ENCODE assay signal across 21 cellular contexts in the genomic region with DNA sequence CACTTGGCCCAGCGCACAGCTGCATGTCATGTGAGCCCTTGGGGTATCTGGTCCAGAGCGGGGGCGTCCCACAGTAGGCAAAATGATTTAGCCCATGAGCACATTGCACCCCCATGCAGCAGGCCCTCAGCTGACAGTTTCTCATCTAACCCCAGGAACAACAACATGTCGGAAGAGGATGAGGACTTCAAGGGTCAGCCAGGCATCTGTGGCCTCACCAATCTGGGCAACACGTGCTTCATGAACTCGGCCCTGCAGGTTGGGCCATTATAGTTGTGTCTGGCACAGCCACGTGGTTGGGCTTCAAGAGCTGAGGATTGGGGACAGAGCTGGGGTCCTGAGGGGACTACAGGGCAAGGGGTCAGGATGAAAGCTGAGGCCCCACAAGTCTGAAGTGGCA. TPM values are rescaled to one million over a fixed set of nuclear protein-coding genes. Genes with fewer than 3 reads are reported as not detected.
A peak's percentile ranks its signal among the peaks of the same experiment; 100 is the strongest.
DNase-seq lines count a peak whose midpoint lies in the region; ATAC-seq and TF ChIP-seq lines count a peak whose summit lies in the region.
"Had no signal": no experiment of that assay in that cellular context is flagged by ENCODE, and none has a peak within 500 bp of the region (broad histone marks: within the 10 kb centered on the region; RNA-seq: fewer than 3 reads in every experiment).

No MANE protein-coding gene starts in this region.

- no peak for ATAC-seq in activated CD8-positive, alpha-beta memory T cell treated with anti-CD3 and anti-CD28 coated beads, Interleukin-2, amount 10 ng/mL, durations not matched to agents 7 days and 5 days
- no peak for ATAC-seq in stimulated activated effector memory CD8-positive, alpha-beta T cell treated with anti-CD3 and anti-CD28 coated beads, Interleukin-12 subunit alpha, Interleukin-12 subunit beta, amount 100 ng/mL, for 72 hours
- ATAC-seq in foreskin keratinocyte, result no peak

- H3K27ac ChIP-seq in HEK293 (ENCODE audit: extremely low read depth, low read depth, low read length) (no peak overlapping the region), foreskin keratinocyte (no peak overlapping the region)
- H3K27ac ChIP-seq: A549; BLaER1 treated with 17β-estradiol and CSF1 and Interleukin-3, amounts not matched to agents 10 nM and 100 nM had no signal

- peaks cover 28% of the 10 kb centered on the region for H3K36me3 Mint-ChIP-seq in activated CD8-positive, alpha-beta memory T cell treated with anti-CD3 and anti-CD28 coated beads, Interleukin-2, amount 10 ng/mL, durations not matched to agents 7 days and 5 days
- peaks cover 43% of the 10 kb centered on the region for H3K36me3 Mint-ChIP-seq in stimulated activated effector memory CD8-positive, alpha-beta T cell treated with anti-CD3 and anti-CD28 coated beads, Interleukin-12 subunit alpha, Interleukin-12 subunit beta, amount 100 ng/mL, for 72 hours

- no peak overlapping the region for H3K27ac Mint-ChIP-seq in activated CD8-positive, alpha-beta memory T cell treated with anti-CD3 and anti-CD28 coated beads, Interleukin-2, amount 10 ng/mL, durations not matched to agents 7 days and 5 days
- H3K27ac Mint-ChIP-seq in stimulated activated effector memory CD8-positive, alpha-beta T cell treated with anti-CD3 and anti-CD28 coated beads, Interleukin-12 subunit alpha, Interleukin-12 subunit beta, amount 100 ng/mL, for 72 hours, result peak overlapping the region; percentile 2
- H3K27ac Mint-ChIP-seq: CD4-positive, alpha-beta T cell had no signal

- POLR2A ChIA-PET in HEK293 (lab: Yijun Ruan, JAX), result no interaction called here

- no peaks in the 10 kb centered on the region for H3K27me3 ChIP-seq in foreskin keratinocyte
- H3K27me3 ChIP-seq: BE2C had no signal

- peak; percentile 17 for DNase-seq in activated CD8-positive, alpha-beta memory T cell treated with anti-CD3 and anti-CD28 coated beads, Interleukin-2, amount 50 U/mL, for 48 hours
- DNase-seq in activated CD8-positive, alpha-beta memory T cell treated with anti-CD3 and anti-CD28 coated beads, Interleukin-2, amount 10 ng/mL, durations not matched to agents 7 days and 5 days, result no peak
- DNase-seq in mesenteric fat pad (ENCODE audit: low spot score), result peak; percentile 74
- DNase-seq in stimulated activated effector memory CD8-positive, alpha-beta T cell treated with anti-CD3 and anti-CD28 coated beads, Interleukin-12 subunit alpha, Interleukin-12 subunit beta, amount 100 ng/mL, for 72 hours (ENCODE audit: low spot score in 2 of 2), result no peak
- no peak for DNase-seq in foreskin keratinocyte
- no peak for DNase-seq in NCI-H748 treated with DMSO at 0.1 percent for 48 hours (lab: John Stamatoyannopoulos, UW)
- DNase-seq in activated effector memory CD4-positive, alpha-beta T cell treated with Interleukin-2 at 50 U/mL for 16 hours, result no peak
- DNase-seq: 8988T; ACHN; AML-193; BE2C; CD4-positive, alpha-beta T cell; CD8-positive, alpha-beta memory T cell; DMS153; DND-41; H7; HCEC 1CT had no signal

- H3K4me3 Mint-ChIP-seq in activated CD8-positive, alpha-beta memory T cell treated with anti-CD3 and anti-CD28 coated beads, Interleukin-2, amount 10 ng/mL, durations not matched to agents 7 days and 5 days, result no peak overlapping the region
- H3K4me3 Mint-ChIP-seq in stimulated activated effector memory CD8-positive, alpha-beta T cell treated with anti-CD3 and anti-CD28 coated beads, Interleukin-12 subunit alpha, Interleukin-12 subunit beta, amount 100 ng/mL, for 72 hours, result no peak overlapping the region
- H3K4me3 Mint-ChIP-seq: CD14-positive monocyte; CD4-positive, alpha-beta T cell had no signal

- H3K27me3 Mint-ChIP-seq in activated CD8-positive, alpha-beta memory T cell treated with anti-CD3 and anti-CD28 coated beads, Interleukin-2, amount 10 ng/mL, durations not matched to agents 7 days and 5 days, result no peaks in the 10 kb centered on the region
- H3K27me3 Mint-ChIP-seq: CD4-positive, alpha-beta T cell had no signal

- H3K4me1 ChIP-seq in HEK293 (ENCODE audit: control insufficient read depth, insufficient read depth, low read length), result no peaks in the 10 kb centered on the region
- no peaks in the 10 kb centered on the region for H3K4me1 ChIP-seq in foreskin keratinocyte
- H3K4me1 ChIP-seq: BE2C; BLaER1 treated with 17β-estradiol and CSF1 and Interleukin-3, amounts not matched to agents 10 nM and 100 nM had no signal

- peaks cover 8% of the 10 kb centered on the region for H3K4me1 Mint-ChIP-seq in activated CD8-positive, alpha-beta memory T cell treated with anti-CD3 and anti-CD28 coated beads, Interleukin-2, amount 10 ng/mL, durations not matched to agents 7 days and 5 days
- H3K4me1 Mint-ChIP-seq in stimulated activated effector memory CD8-positive, alpha-beta T cell treated with anti-CD3 and anti-CD28 coated beads, Interleukin-12 subunit alpha, Interleukin-12 subunit beta, amount 100 ng/mL, for 72 hours, result peaks cover 12% of the 10 kb centered on the region
- H3K4me1 Mint-ChIP-seq: CD14-positive monocyte had no signal

- no peaks in the 10 kb centered on the region for H3K9me3 Mint-ChIP-seq in activated CD8-positive, alpha-beta memory T cell treated with anti-CD3 and anti-CD28 coated beads, Interleukin-2, amount 10 ng/mL, durations not matched to agents 7 days and 5 days (ENCODE audit: low read depth)
- no peaks in the 10 kb centered on the region for H3K9me3 Mint-ChIP-seq in stimulated activated effector memory CD8-positive, alpha-beta T cell treated with anti-CD3 and anti-CD28 coated beads, Interleukin-12 subunit alpha, Interleukin-12 subunit beta, amount 100 ng/mL, for 72 hours
- H3K9me3 Mint-ChIP-seq: CD4-positive, alpha-beta T cell; CD8-positive, alpha-beta memory T cell had no signal

- H3K4me3 ChIP-seq in HEK293 (ENCODE audit: low read depth, low read length), result no peak overlapping the region
- H3K4me3 ChIP-seq: A549; BLaER1 treated with 17β-estradiol and CSF1 and Interleukin-3, amounts not matched to agents 10 nM and 100 nM had no signal

- H3K36me3 ChIP-seq in HEK293 (ENCODE audit: control insufficient read depth in 2 of 2, insufficient read depth in 1 of 2, low read length in 2 of 2), result peaks cover 23 to 67% of the 10 kb centered on the region in 2 experiments
- H3K36me3 ChIP-seq: BE2C had no signal

- CTCF ChIA-PET in activated CD8-positive, alpha-beta memory T cell treated with anti-CD3 and anti-CD28 coated beads, Interleukin-2, amount 10 ng/mL, durations not matched to agents 7 days and 5 days (lab: Charles Lee), result no interaction called here
- CTCF ChIA-PET in HEK293 (lab: Yijun Ruan, JAX), result no interaction called here

- no peak for TF ChIP-seq CTCF in HEK293 (tag by site-specific recombination; IDR thresholded peaks at IDR 0.05)
- TF ChIP-seq CTCF in foreskin keratinocyte (conservative IDR thresholded peaks at IDR 0.05), result no peak

- no peaks in the 10 kb centered on the region for H3K9me3 ChIP-seq in HEK293 (ENCODE audit: control insufficient read depth, insufficient read depth, low read depth, low read length)
- H3K9me3 ChIP-seq: A549, BE2C had no signal

TF ChIP-seq in HEK293, 187 proteins besides CTCF, POLR2A, EP300 and RAD21:
- TF ChIP-seq ZNF449 (tag by site-specific recombination; IDR thresholded peaks at IDR 0.05) (peak; percentile 49; the same call in 1 of the 2 replicates), ZNF146 (tag by site-specific recombination; IDR thresholded peaks at IDR 0.05) (no peak)

RNA-seq across cellular contexts. Expression of gene USP11, which starts 7.8 kb away (rescaled TPM):
- 10 to 100 TPM; 54.8 to 72.7 TPM for total RNA-seq in activated CD8-positive, alpha-beta memory T cell treated with anti-CD3 and anti-CD28 coated beads, Interleukin-2, amount 10 ng/mL, durations not matched to agents 7 days and 5 days
- 42.2 TPM for total RNA-seq in mesenteric fat pad
- 14.1 and 15.6 TPM in 2 replicates for total RNA-seq in foreskin keratinocyte
- polyA plus RNA-seq in foreskin keratinocyte, result 10.5 and 12.0 TPM in 2 replicates

RNA-seq across cellular contexts. Expression of gene CDK16, which starts 22.1 kb away (rescaled TPM):
- 10 to 100 TPM; 61.4 to 80.6 TPM for total RNA-seq in activated CD8-positive, alpha-beta memory T cell treated with anti-CD3 and anti-CD28 coated beads, Interleukin-2, amount 10 ng/mL, durations not matched to agents 7 days and 5 days
- total RNA-seq in mesenteric fat pad, result 80.6 TPM
- 84.1 and 94.2 TPM in 2 replicates for total RNA-seq in foreskin keratinocyte
- polyA plus RNA-seq in foreskin keratinocyte, result 79.6 and 90.8 TPM in 2 replicates

RNA-seq across cellular contexts. Expression of gene UBA1, which starts 47.0 kb away (rescaled TPM):
- total RNA-seq in activated CD8-positive, alpha-beta memory T cell treated with anti-CD3 and anti-CD28 coated beads, Interleukin-2, amount 10 ng/mL, durations not matched to agents 7 days and 5 days, result 100 to 1,000 TPM; 177 to 204 TPM
- 189 TPM for total RNA-seq in mesenteric fat pad
- total RNA-seq in foreskin keratinocyte, result 178 and 181 TPM in 2 replicates
- 161 and 163 TPM in 2 replicates for polyA plus RNA-seq in foreskin keratinocyte

Comparison
In these comparisons a context has a peak if more than half of its experiments do, and no peak if none do; other contexts are left out.
1. DNase-seq: peak in activated CD8-positive, alpha-beta memory T cell treated with anti-CD3 and anti-CD28 coated beads, Interleukin-2, amount 50 U/mL, for 48 hours (single experiment) and mesenteric fat pad (single experiment); none in activated CD8-positive, alpha-beta memory T cell treated with anti-CD3 and anti-CD28 coated beads, Interleukin-2, amount 10 ng/mL, durations not matched to agents 7 days and 5 days (single experiment), stimulated activated effector memory CD8-positive, alpha-beta T cell treated with anti-CD3 and anti-CD28 coated beads, Interleukin-12 subunit alpha, Interleukin-12 subunit beta, amount 100 ng/mL, for 72 hours (0 of 2), foreskin keratinocyte (0 of 2), NCI-H748 treated with DMSO at 0.1 percent for 48 hours (single experiment) and activated effector memory CD4-positive, alpha-beta T cell treated with Interleukin-2 at 50 U/mL for 16 hours (single experiment).